Comparison of ENCODE assay signal across 18 cellular contexts in genomic region chr5:151721812-151722391, GRCh38. TPM values are rescaled to one million over a fixed set of nuclear protein-coding genes. Genes with fewer than 3 reads are reported as not detected.
A peak's percentile ranks its signal among the peaks of the same experiment; 100 is the strongest.
DNase-seq lines count a peak whose midpoint lies in the region; ATAC-seq, FAIRE-seq and TF ChIP-seq lines count a peak whose summit lies in the region.
"Had no signal": no experiment of that assay in that cellular context is flagged by ENCODE, and none has a peak within 500 bp of the region (broad histone marks: within the 10 kb centered on the region; RNA-seq: fewer than 3 reads in every experiment).

No MANE protein-coding gene starts in this region.

- no peaks in the 10 kb centered on the region for H4K20me1 ChIP-seq in mammary epithelial cell (ENCODE audit: insufficient read depth, low read length)
- no peaks in the 10 kb centered on the region for H4K20me1 ChIP-seq in H1 (replicated peaks in 1 of 2; ENCODE audit: control insufficient read depth in 1 of 2, insufficient read depth in 2 of 2, low read length in 2 of 2)

- peaks cover 6% of the 10 kb centered on the region for H3K4me1 Mint-ChIP-seq in activated CD4-positive, alpha-beta T cell treated with anti-CD3 and anti-CD28 coated beads, Interleukin-2, amount 10 ng/mL, durations not matched to agents 24 days and 14 days
- H3K4me1 Mint-ChIP-seq: activated naive CD4-positive, alpha-beta T cell treated with anti-CD3 and anti-CD28 coated beads, Interleukin-2, amount 50 U/mL, for 24 hours; central memory CD8-positive, alpha-beta T cell had no signal

- H4K8ac ChIP-seq in H1 (ENCODE audit: extremely low read depth, insufficient read depth, low read length), result no peak overlapping the region

- peak; percentile 51 for DNase-seq in mammary epithelial cell
- DNase-seq in breast epithelium (ENCODE audit: low spot score in 2 of 2), result no peak
- DNase-seq in H1 (ENCODE audit: low read depth in 1 of 2, low spot score in 2 of 2), result no peak
- DNase-seq in gastrocnemius medialis, result no peak
- no peak for DNase-seq in psoas muscle
- DNase-seq in activated CD4-positive, alpha-beta T cell treated with anti-CD3 and anti-CD28 coated beads, Interleukin-2, amount 10 ng/mL, durations not matched to agents 24 days and 14 days, result no peak
- no peak for DNase-seq in KG1 (lab: John Stamatoyannopoulos, UW)
- DNase-seq: 8988T, heart right ventricle, lower lobe of right lung, NCI-H2227 treated with DMSO at 0.1 percent for 48 hours, occipital lobe, trophoblast cell had no signal

- H3K9me3 Mint-ChIP-seq in activated CD4-positive, alpha-beta T cell treated with anti-CD3 and anti-CD28 coated beads, Interleukin-2, amount 10 ng/mL, durations not matched to agents 24 days and 14 days, result no peaks in the 10 kb centered on the region
- H3K9me3 Mint-ChIP-seq: activated naive CD4-positive, alpha-beta T cell treated with anti-CD3 and anti-CD28 coated beads, Interleukin-2, amount 50 U/mL, for 24 hours; central memory CD8-positive, alpha-beta T cell had no signal

- CTCF ChIA-PET in mammary epithelial cell (lab: Charles Lee; ENCODE audit: low non-redundant PET), result no interaction called here
- CTCF ChIA-PET in H1 (lab: Charles Lee; ENCODE audit: partially characterized antibody), result interaction anchor here (0.8 to 11.6 kb wide), 12 partner anchors 14 to 275 kb away, joined by 3 to 198 read pairs (median 20); partner anchors contain the start of genes SLC36A1 and SPARC

- no peak for TF ChIP-seq CTCF in mammary epithelial cell (conservative IDR thresholded peaks at IDR 0.05 in 1 of 2, IDR thresholded peaks at IDR 0.05 in 1 of 2; ENCODE audit: extremely low read depth in 1 of 2, insufficient read depth in 1 of 2, low read depth in 1 of 2, low read length in 2 of 2)
- no peak for TF ChIP-seq CTCF in breast epithelium (IDR thresholded peaks at IDR 0.05)
- TF ChIP-seq CTCF in H1 (IDR thresholded peaks at IDR 0.05; ENCODE audit: control extremely low read depth in 1 of 3, insufficient read depth in 1 of 3, low read depth in 1 of 3, low read length in 3 of 3), result no peak
- no peak for TF ChIP-seq CTCF in gastrocnemius medialis (IDR thresholded peaks at IDR 0.05 in 4 of 5, conservative IDR thresholded peaks at IDR 0.05 in 1 of 5)
- no peak for TF ChIP-seq CTCF in psoas muscle (IDR thresholded peaks at IDR 0.05)

- dilution Hi-C loops in mammary epithelial cell (cut with HindIII; ENCODE audit: low sequenced_read_pairs), result loop anchor here (5.0 kb wide), 1 partner anchor 70 kb away; no protein-coding TSS in a partner anchor

- no peak overlapping the region for H2BK5ac ChIP-seq in H1 (ENCODE audit: low read depth, low read length)

- no peak overlapping the region for H2BK20ac ChIP-seq in H1 (ENCODE audit: low read length)

- H3K79me1 ChIP-seq in H1 (ENCODE audit: low read depth, low read length), result no peaks in the 10 kb centered on the region

- BruUV-seq in mammary epithelial cell (replicated peaks; lab: Mats Ljungman, UMichigan), result no TSS peak

- no peak overlapping the region for H3K27ac Mint-ChIP-seq in activated CD4-positive, alpha-beta T cell treated with anti-CD3 and anti-CD28 coated beads, Interleukin-2, amount 10 ng/mL, durations not matched to agents 24 days and 14 days

- H3K56ac ChIP-seq in H1 (replicated peaks; ENCODE audit: insufficient read length, low read depth, low read length), result no peak overlapping the region

- H2AFZ ChIP-seq in mammary epithelial cell (ENCODE audit: low read depth, low read length), result peak overlapping the region; percentile 48
- H2AFZ ChIP-seq in H1 (ENCODE audit: low read length), result peak overlapping the region; percentile 96

- FAIRE-seq in H1 (lab: Jason Lieb, UNC), result peak; percentile 57
- FAIRE-seq: TTC549 had no signal

- H3K14ac ChIP-seq in H1 (ENCODE audit: insufficient read length), result no peak overlapping the region

- H3K36me3 ChIP-seq in mammary epithelial cell (ENCODE audit: insufficient read depth, low read length) (no peaks in the 10 kb centered on the region), breast epithelium (no peaks in the 10 kb centered on the region), H1 (ENCODE audit: control insufficient read depth in 2 of 4, insufficient read depth in 4 of 4, low read length in 3 of 4) (no peaks in the 10 kb centered on the region), gastrocnemius medialis (no peaks in the 10 kb centered on the region), psoas muscle (ENCODE audit: insufficient read depth in 1 of 2, low read depth in 1 of 2) (no peaks in the 10 kb centered on the region)
- H3K36me3 ChIP-seq: heart right ventricle, lower lobe of right lung had no signal

- H4K91ac ChIP-seq in H1 (replicated peaks; ENCODE audit: insufficient read length, low read length), result no peak overlapping the region

- ATAC-seq in HG03432 (IDR thresholded peaks at IDR 0.05; ENCODE audit: unreplicated experiment), result peak; percentile 22
- ATAC-seq in gastrocnemius medialis, result no peak
- ATAC-seq in psoas muscle, result no peak
- ATAC-seq: heart right ventricle, lower lobe of right lung, Right ventricle myocardium inferior had no signal

- H3K4me1 ChIP-seq in mammary epithelial cell (ENCODE audit: insufficient read depth, low read length) (peaks cover 12% of the 10 kb centered on the region), breast epithelium (no peaks in the 10 kb centered on the region), H1 (replicated peaks in 1 of 4; ENCODE audit: control insufficient read depth in 3 of 4, insufficient read depth in 4 of 4, low read length in 3 of 4) (peaks cover 0 to 10% (median 6%) of the 10 kb centered on the region in 4 experiments; a peak in 4 of 7 replicates), gastrocnemius medialis (no peaks in the 10 kb centered on the region), psoas muscle (peaks cover 12% of the 10 kb centered on the region)

- no peak overlapping the region for H3K4me2 ChIP-seq in mammary epithelial cell (ENCODE audit: insufficient read depth, low read depth, low read length)
- 0 out of 4 replicates have a peak overlapping the region, but pooled peaks of 1 of the 2 experiments have one; percentile 14 for H3K4me2 ChIP-seq in H1 (ENCODE audit: insufficient read depth in 1 of 2, low read depth in 2 of 2, low read length in 2 of 2)

- no peaks in the 10 kb centered on the region for H3K36me3 Mint-ChIP-seq in activated CD4-positive, alpha-beta T cell treated with anti-CD3 and anti-CD28 coated beads, Interleukin-2, amount 10 ng/mL, durations not matched to agents 24 days and 14 days (ENCODE audit: low read depth)
- H3K36me3 Mint-ChIP-seq: activated naive CD4-positive, alpha-beta T cell treated with anti-CD3 and anti-CD28 coated beads, Interleukin-2, amount 50 U/mL, for 24 hours had no signal

- H3K4me3 Mint-ChIP-seq in activated CD4-positive, alpha-beta T cell treated with anti-CD3 and anti-CD28 coated beads, Interleukin-2, amount 10 ng/mL, durations not matched to agents 24 days and 14 days, result no peak overlapping the region
- H3K4me3 Mint-ChIP-seq: activated naive CD4-positive, alpha-beta T cell treated with anti-CD3 and anti-CD28 coated beads, Interleukin-2, amount 50 U/mL, for 24 hours; central memory CD8-positive, alpha-beta T cell had no signal

- H2BK12ac ChIP-seq in H1 (ENCODE audit: low read depth, low read length), result no peak overlapping the region

- H3K27ac ChIP-seq in mammary epithelial cell (ENCODE audit: insufficient read depth, low read depth, low read length), result no peak overlapping the region
- peak overlapping the region in 1 of 2 donors; percentile 38 for H3K27ac ChIP-seq in breast epithelium
- H3K27ac ChIP-seq in H1 (ENCODE audit: low read depth, low read length), result no peak overlapping the region
- no peak overlapping the region for H3K27ac ChIP-seq in gastrocnemius medialis
- no peak overlapping the region for H3K27ac ChIP-seq in psoas muscle
- H3K27ac ChIP-seq: heart right ventricle, lower lobe of right lung had no signal

- H4K5ac ChIP-seq in H1 (ENCODE audit: insufficient read length, low read depth, low read length), result no peak overlapping the region

- H2BK15ac ChIP-seq in H1 (ENCODE audit: low read length), result no peak overlapping the region

- H3K23me2 ChIP-seq in H1 (ENCODE audit: low read depth, low read length), result no peaks in the 10 kb centered on the region

- H3K4ac ChIP-seq in H1 (replicated peaks; ENCODE audit: insufficient read length, low read depth, low read length), result no peak overlapping the region

- no peak overlapping the region for H3K23ac ChIP-seq in H1 (ENCODE audit: insufficient read length)

- no peak overlapping the region for H3K9ac ChIP-seq in mammary epithelial cell (ENCODE audit: insufficient read depth, low read length)
- H3K9ac ChIP-seq in H1 (replicated peaks in 1 of 4; ENCODE audit: extremely low read depth in 1 of 4, low read depth in 3 of 4, low read length in 3 of 4), result no peak overlapping the region

- no peaks in the 10 kb centered on the region for H3K27me3 Mint-ChIP-seq in activated CD4-positive, alpha-beta T cell treated with anti-CD3 and anti-CD28 coated beads, Interleukin-2, amount 10 ng/mL, durations not matched to agents 24 days and 14 days
- H3K27me3 Mint-ChIP-seq: activated naive CD4-positive, alpha-beta T cell treated with anti-CD3 and anti-CD28 coated beads, Interleukin-2, amount 50 U/mL, for 24 hours; central memory CD8-positive, alpha-beta T cell had no signal

- H3K79me2 ChIP-seq in mammary epithelial cell (ENCODE audit: insufficient read depth, low read length) (no peaks in the 10 kb centered on the region), H1 (ENCODE audit: control insufficient read depth in 1 of 2, insufficient read depth in 2 of 2, low read length in 2 of 2) (no peaks in the 10 kb centered on the region)

- in situ Hi-C loops in mammary epithelial cell (cut with MboI; ENCODE audit: low sequenced_read_pairs in 2 of 2) (no loop called here), gastrocnemius medialis (cut with MboI; ENCODE audit: low sequenced_read_pairs in 4 of 4) (no loop called here)

- TF ChIP-seq EP300 in H1 (IDR thresholded peaks at IDR 0.05; ENCODE audit: borderline replicate concordance in 1 of 2, low read depth in 2 of 2, low read length in 2 of 2), result no peak

- H3K9me3 ChIP-seq in mammary epithelial cell (replicated peaks; ENCODE audit: insufficient read depth, low read length) (no peaks in the 10 kb centered on the region), breast epithelium (no peaks in the 10 kb centered on the region), H1 (ENCODE audit: insufficient read depth in 2 of 2, low read depth in 1 of 2, low read length in 1 of 2) (no peaks in the 10 kb centered on the region), gastrocnemius medialis (no peaks in the 10 kb centered on the region), psoas muscle (no peaks in the 10 kb centered on the region)
- H3K9me3 ChIP-seq: heart right ventricle, lower lobe of right lung had no signal

- no peak overlapping the region for H3K18ac ChIP-seq in H1 (ENCODE audit: extremely low read depth, low read length)

- TF ChIP-seq POLR2A in breast epithelium (IDR thresholded peaks at IDR 0.05), result no peak
- no peak for TF ChIP-seq POLR2A in H1 (IDR thresholded peaks at IDR 0.05; ENCODE audit: control extremely low read depth in 1 of 2, low read depth in 2 of 2, low read length in 2 of 2)
- no peak for TF ChIP-seq POLR2A in gastrocnemius medialis (IDR thresholded peaks at IDR 0.05)

- no peak overlapping the region for H2BK120ac ChIP-seq in H1 (replicated peaks; ENCODE audit: low read depth, low read length)

- POLR2A ChIA-PET in H1 (lab: Charles Lee; ENCODE audit: partially characterized antibody), result interaction anchor here (1.0 to 1.4 kb wide), 2 partner anchors 15 to 37 kb away, joined by 3 read pairs; no protein-coding TSS in a partner anchor

- H3K27me3 ChIP-seq in mammary epithelial cell (ENCODE audit: insufficient read depth, low read length), result no peaks in the 10 kb centered on the region
- no peaks in the 10 kb centered on the region for H3K27me3 ChIP-seq in breast epithelium
- H3K27me3 ChIP-seq in H1 (replicated peaks in 1 of 4; ENCODE audit: control insufficient read depth in 3 of 4, extremely low read depth in 1 of 4, insufficient read depth in 3 of 4, low read length in 3 of 4), result no peaks in the 10 kb centered on the region
- no peaks in the 10 kb centered on the region for H3K27me3 ChIP-seq in gastrocnemius medialis
- H3K27me3 ChIP-seq in psoas muscle (ENCODE audit: insufficient read depth in 3 of 3, low read length in 2 of 3), result no peaks in the 10 kb centered on the region
- H3K27me3 ChIP-seq: heart right ventricle had no signal

- H2AK5ac ChIP-seq in H1 (ENCODE audit: low read depth, low read length), result no peak overlapping the region

- H3K4me3 ChIP-seq in mammary epithelial cell (replicated peaks in 1 of 3; ENCODE audit: insufficient read depth in 1 of 3, low read depth in 2 of 3, low read length in 3 of 3) (no peak overlapping the region), breast epithelium (no peak overlapping the region), H1 (ENCODE audit: extremely low read depth in 1 of 4, insufficient read depth in 2 of 4, low read depth in 3 of 4, low read length in 4 of 4) (no peak overlapping the region), gastrocnemius medialis (no peak overlapping the region), psoas muscle (no peak overlapping the region)
- H3K4me3 ChIP-seq: heart right ventricle, lower lobe of right lung had no signal

- intact Hi-C loops in mammary epithelial cell (cut with micrococcal nuclease), result no loop called here
- intact Hi-C loops in breast epithelium (cut with DNase I; ENCODE audit: low total_unique reads), result no loop called here
- intact Hi-C loops in gastrocnemius medialis (cut with DNase I; ENCODE audit: low total_unique reads), result no loop called here
- intact Hi-C loops in psoas muscle (cut with DNase I), result loop anchor here in 1 of 2 donors (5.0 kb wide), 1 partner anchor 65 kb away; no protein-coding TSS in a partner anchor
- intact Hi-C loops in activated CD4-positive, alpha-beta T cell treated with anti-CD3 and anti-CD28 coated beads, Interleukin-2, amount 10 ng/mL, durations not matched to agents 24 days and 14 days (cut with micrococcal nuclease), result loop anchor here (1.0 kb wide), 1 partner anchor 63 kb away; no protein-coding TSS in a partner anchor

- TF ChIP-seq RAD21 in H1 (IDR thresholded peaks at IDR 0.05 in 1 of 2, conservative IDR thresholded peaks at IDR 0.05 in 1 of 2; ENCODE audit: low read depth in 2 of 2, low read length in 2 of 2), result no peak

RNA-seq across cellular contexts. Expression of gene SPARC, which starts 35.2 kb away (rescaled TPM):
- total RNA-seq in mammary epithelial cell (100 to 1,000 TPM; 222 to 382 TPM), breast epithelium (1,000 to 10,000 TPM in 1 of 3 donors, 100 to 1,000 TPM in 2; 220 to 2,507 (median 295) TPM), gastrocnemius medialis (100 to 1,000 TPM in 3 of 4 donors, 10 to 100 TPM in 1; 87.7 to 209 (median 163) TPM), psoas muscle (100 to 1,000 TPM; 175 to 687 (median 372) TPM)
- polyA plus RNA-seq in mammary epithelial cell (585 TPM), H1 (2011; rRNA removed) (375 and 434 TPM in 2 replicates), psoas muscle (100 to 1,000 TPM; 111 to 331 (median 170) TPM)
- 590 TPM for polyA minus RNA-seq in mammary epithelial cell
- 438 and 452 TPM in 2 replicates for total RNA-seq in H1 (2021; fragmentation: NEBNext Ultra II Directional; extraction: Animal tissue kit (Norgen Biotek cat#: 25700))
- 385 TPM for polyA plus RNA-seq in H1 (2011; cell fraction: cytosol; rRNA removed)
- 501 TPM for polyA plus RNA-seq in H1 (2011; cell fraction: nucleus; rRNA removed)
- polyA plus RNA-seq in H1 (2012, experiment 1 of 2), result 385 to 537 TPM (median 495 TPM) in 4 replicates
- polyA plus RNA-seq in H1 (2012, experiment 2 of 2), result 164 TPM
- 450 TPM for polyA plus RNA-seq in H1 (2013, experiment 1 of 2)
- 478 TPM for polyA plus RNA-seq in H1 (2013, experiment 2 of 2)
- polyA minus RNA-seq in H1 (2011; rRNA and poly(A)+ RNA removed), result 271 and 297 TPM in 2 replicates
- polyA minus RNA-seq in H1 (2011; cell fraction: cytosol; rRNA and poly(A)+ RNA removed), result 203 TPM
- 95.3 TPM for polyA minus RNA-seq in H1 (2011; cell fraction: nucleus; rRNA and poly(A)+ RNA removed)
- not detected in 2 replicates for total RNA-seq in activated CD4-positive, alpha-beta T cell treated with anti-CD3 and anti-CD28 coated beads, Interleukin-2, amount 10 ng/mL, durations not matched to agents 24 days and 14 days

RNA-seq across cellular contexts. Expression of gene ATOX1, which starts 36.5 kb away (rescaled TPM):
- 10 to 100 TPM; 27.0 to 89.2 TPM for total RNA-seq in mammary epithelial cell
- polyA plus RNA-seq in mammary epithelial cell, result 310 TPM
- 53.9 TPM for polyA minus RNA-seq in mammary epithelial cell
- total RNA-seq in breast epithelium, result 100 to 1,000 TPM; 119 to 138 (median 120) TPM
- 77.9 and 79.9 TPM in 2 replicates for total RNA-seq in H1 (2021; fragmentation: NEBNext Ultra II Directional; extraction: Animal tissue kit (Norgen Biotek cat#: 25700))
- 232 and 249 TPM in 2 replicates for polyA plus RNA-seq in H1 (2011; rRNA removed)
- 197 TPM for polyA plus RNA-seq in H1 (2011; cell fraction: cytosol; rRNA removed)
- polyA plus RNA-seq in H1 (2011; cell fraction: nucleus; rRNA removed), result 95.2 TPM
- 110 to 175 TPM (median 169 TPM) in 4 replicates for polyA plus RNA-seq in H1 (2012, experiment 1 of 2)
- polyA plus RNA-seq in H1 (2012, experiment 2 of 2), result 332 TPM
- 137 TPM for polyA plus RNA-seq in H1 (2013, experiment 1 of 2)
- 153 TPM for polyA plus RNA-seq in H1 (2013, experiment 2 of 2)
- polyA minus RNA-seq in H1 (2011; rRNA and poly(A)+ RNA removed), result 68.1 and 82.4 TPM in 2 replicates
- polyA minus RNA-seq in H1 (2011; cell fraction: cytosol; rRNA and poly(A)+ RNA removed), result 33.2 TPM
- polyA minus RNA-seq in H1 (2011; cell fraction: nucleus; rRNA and poly(A)+ RNA removed), result 40.2 TPM
- total RNA-seq in gastrocnemius medialis, result 10 to 100 TPM; 31.4 to 71.6 (median 55.3) TPM
- total RNA-seq in psoas muscle, result 10 to 100 TPM; 28.7 to 46.9 (median 40.7) TPM
- polyA plus RNA-seq in psoas muscle, result 10 to 100 TPM; 60.5 to 99.1 (median 80.3) TPM
- 75.6 and 78.4 TPM in 2 replicates for total RNA-seq in activated CD4-positive, alpha-beta T cell treated with anti-CD3 and anti-CD28 coated beads, Interleukin-2, amount 10 ng/mL, durations not matched to agents 24 days and 14 days

RNA-seq across cellular contexts. Expression of gene G3BP1, which starts 49.9 kb away (rescaled TPM):
- total RNA-seq in mammary epithelial cell (100 to 1,000 TPM; 193 to 252 TPM), breast epithelium (100 to 1,000 TPM in 2 of 3 donors, 10 to 100 TPM in 1; 98.6 to 128 (median 107) TPM), gastrocnemius medialis (100 to 1,000 TPM in 3 of 4 donors, 10 to 100 TPM in 1; 80.5 to 114 (median 108) TPM), psoas muscle (100 to 1,000 TPM; 132 to 230 (median 154) TPM)
- polyA plus RNA-seq in mammary epithelial cell (82.5 TPM), H1 (2011; rRNA removed) (57.0 and 71.2 TPM in 2 replicates), psoas muscle (100 to 1,000 TPM in 1 of 3 donors, 10 to 100 TPM in 2; 47.0 to 123 (median 58.2) TPM)
- polyA minus RNA-seq in mammary epithelial cell, result 346 TPM
- total RNA-seq in H1 (2021; fragmentation: NEBNext Ultra II Directional; extraction: Animal tissue kit (Norgen Biotek cat#: 25700)), result 516 and 529 TPM in 2 replicates
- polyA plus RNA-seq in H1 (2011; cell fraction: cytosol; rRNA removed), result 72.4 TPM
- 75.6 TPM for polyA plus RNA-seq in H1 (2011; cell fraction: nucleus; rRNA removed)
- polyA plus RNA-seq in H1 (2012, experiment 1 of 2), result 193 to 256 TPM (median 226 TPM) in 4 replicates
- polyA plus RNA-seq in H1 (2012, experiment 2 of 2), result 21.2 TPM
- polyA plus RNA-seq in H1 (2013, experiment 1 of 2), result 127 TPM
- 121 TPM for polyA plus RNA-seq in H1 (2013, experiment 2 of 2)
- 307 and 404 TPM in 2 replicates for polyA minus RNA-seq in H1 (2011; rRNA and poly(A)+ RNA removed)
- 282 TPM for polyA minus RNA-seq in H1 (2011; cell fraction: cytosol; rRNA and poly(A)+ RNA removed)
- polyA minus RNA-seq in H1 (2011; cell fraction: nucleus; rRNA and poly(A)+ RNA removed), result 293 TPM
- 362 and 367 TPM in 2 replicates for total RNA-seq in activated CD4-positive, alpha-beta T cell treated with anti-CD3 and anti-CD28 coated beads, Interleukin-2, amount 10 ng/mL, durations not matched to agents 24 days and 14 days

Comparison
In these comparisons a context has a peak if more than half of its experiments do, and no peak if none do; other contexts are left out.
1. RNA of gene SPARC, which starts 35.2 kb away (total RNA-seq): 175 to 687 TPM in psoas muscle, 438 to 452 TPM in H1, 222 to 382 TPM in mammary epithelial cell, 220 to 2,507 TPM in breast epithelium and 87.7 to 209 TPM in gastrocnemius medialis; not detected in activated CD4-positive, alpha-beta T cell treated with anti-CD3 and anti-CD28 coated beads, Interleukin-2, amount 10 ng/mL, durations not matched to agents 24 days and 14 days; every median in the first group is over 10 times any median in the second.